ENCODE assay signal across 8 cellular contexts in genomic region chr6:27374824-27375612, GRCh38. TPM values are rescaled to one million over a fixed set of nuclear protein-coding genes. Genes with fewer than 3 reads are reported as not detected.
DNase-seq lines count a peak whose midpoint lies in the region; ATAC-seq and TF ChIP-seq lines count a peak whose summit lies in the region.

No MANE protein-coding gene starts in this region.

- TF ChIP-seq CTCF in SK-N-SH (IDR thresholded peaks at IDR 0.05) (no peak), omental fat pad (IDR thresholded peaks at IDR 0.05) (no peak)

- H3K79me2 ChIP-seq in SK-N-SH (ENCODE audit: insufficient read depth), result no peaks in the 10 kb centered on the region

- POLR2A ChIA-PET in SK-N-SH (lab: Yijun Ruan, JAX), result no interaction called here

- TF ChIP-seq RAD21 in SK-N-SH (IDR thresholded peaks at IDR 0.05; ENCODE audit: low read length), result no peak

- no peaks in the 10 kb centered on the region for H3K27me3 ChIP-seq in SK-N-SH (ENCODE audit: insufficient read depth)

- ATAC-seq in HG03565 (IDR thresholded peaks at IDR 0.05; ENCODE audit: unreplicated experiment) (peak; percentile 78), Right ventricle myocardium superior (ENCODE audit: poor library complexity) (peak; percentile 100), omental fat pad (ENCODE audit: low FRiP score) (peak; percentile 96), HG02885 (IDR thresholded peaks at IDR 0.05; ENCODE audit: poor library complexity, unreplicated experiment) (no peak)

- 15% methylated on average over 24 of the region's 31 CpGs for WGBS in SK-N-SH (ENCODE audit: low lambda C conversion rate)

- peak overlapping the region; percentile 2 to 57; a peak in 3 of 4 replicates for H3K4me3 ChIP-seq in SK-N-SH (ENCODE audit: low read depth in 2 of 2, low read length in 1 of 2)

- H3F3A ChIP-seq in SK-N-SH (replicated peaks; ENCODE audit: insufficient read depth), result no peaks in the 10 kb centered on the region

- no peaks in the 10 kb centered on the region for H3K9me3 ChIP-seq in SK-N-SH

- no peaks in the 10 kb centered on the region for H4K20me1 ChIP-seq in SK-N-SH (ENCODE audit: insufficient read depth)

- H3K9me2 ChIP-seq in SK-N-SH, result no peaks in the 10 kb centered on the region

- DNase-seq in EH (ENCODE audit: low read depth), result peak; percentile 55
- peak; percentile 83 for DNase-seq in SK-N-SH
- DNase-seq in activated naive CD8-positive, alpha-beta T cell treated with anti-CD3 and anti-CD28 coated beads, Interleukin-2, amount 50 U/mL, for 16 hours (ENCODE audit: low read depth, low spot score), result peak; percentile 41
- peak; percentile 87 for DNase-seq in Right ventricle myocardium superior
- DNase-seq in omental fat pad (ENCODE audit: low spot score), result no peak
- peak; percentile 79 for DNase-seq in superior temporal gyrus (ENCODE audit: extremely low spot score)

- no peak overlapping the region for H3K9ac ChIP-seq in SK-N-SH

- intact Hi-C loops in Right ventricle myocardium superior (cut with DNase I), result no loop called here

- peak overlapping the region; percentile 56 for H2AFZ ChIP-seq in SK-N-SH (ENCODE audit: low read depth)

- H3K27ac ChIP-seq in SK-N-SH (ENCODE audit: low read depth in 2 of 2, low read length in 1 of 2), result no peak overlapping the region

- no peak for TF ChIP-seq EP300 in SK-N-SH (IDR thresholded peaks at IDR 0.05; ENCODE audit: borderline replicate concordance in 1 of 2, low read depth in 1 of 2, low read length in 1 of 2)

- H3K4me1 ChIP-seq in SK-N-SH (ENCODE audit: control insufficient read depth in 1 of 2, insufficient read depth in 2 of 2, low read depth in 1 of 2, low read length in 1 of 2), result peaks cover 0 to 5% of the 10 kb centered on the region in 2 experiments; a peak in 1 of 4 replicates

- peak overlapping the region; percentile 40; the same call in 1 of the 2 replicates for H3K4me2 ChIP-seq in SK-N-SH

- H3K36me3 ChIP-seq in SK-N-SH (replicated peaks in 1 of 2; ENCODE audit: control insufficient read depth in 1 of 2, insufficient read depth in 2 of 2, low read length in 1 of 2), result no peaks in the 10 kb centered on the region

- CTCF ChIA-PET in SK-N-SH (lab: Yijun Ruan, JAX), result no interaction called here

TF ChIP-seq in SK-N-SH, 30 proteins besides CTCF, POLR2A, EP300 and RAD21:
- no peak for TF ChIP-seq JUND (IDR thresholded peaks at IDR 0.05)
- TF ChIP-seq USF1 (IDR thresholded peaks at IDR 0.05; ENCODE audit: borderline replicate concordance, low read depth), result no peak
- TF ChIP-seq EZH2phosphoT487 (IDR thresholded peaks at IDR 0.05; ENCODE audit: borderline replicate concordance, low read depth), result no peak
- no peak for TF ChIP-seq MXI1 (IDR thresholded peaks at IDR 0.05; ENCODE audit: low read depth, low read length)

RNA-seq across cellular contexts. Expression of gene ZNF391, which starts 13.5 kb away (rescaled TPM):
- polyA plus RNA-seq in SK-N-SH (2012; rRNA removed), result 0.77 and 1.1 TPM in 2 replicates
- 1.8 and 2.1 TPM in 2 replicates for polyA plus RNA-seq in SK-N-SH (2012; cell fraction: cytosol; rRNA removed)
- polyA plus RNA-seq in SK-N-SH (2012; cell fraction: nucleus; rRNA removed), result 0.74 and 1.5 TPM in 2 replicates
- total RNA-seq in Right ventricle myocardium superior (0.51 TPM), omental fat pad (1 to 10 TPM in 3 of 4 donors, under 1 TPM in 1; 0.60 to 4.5 (median 1.7) TPM)
